In the genomic region with DNA sequence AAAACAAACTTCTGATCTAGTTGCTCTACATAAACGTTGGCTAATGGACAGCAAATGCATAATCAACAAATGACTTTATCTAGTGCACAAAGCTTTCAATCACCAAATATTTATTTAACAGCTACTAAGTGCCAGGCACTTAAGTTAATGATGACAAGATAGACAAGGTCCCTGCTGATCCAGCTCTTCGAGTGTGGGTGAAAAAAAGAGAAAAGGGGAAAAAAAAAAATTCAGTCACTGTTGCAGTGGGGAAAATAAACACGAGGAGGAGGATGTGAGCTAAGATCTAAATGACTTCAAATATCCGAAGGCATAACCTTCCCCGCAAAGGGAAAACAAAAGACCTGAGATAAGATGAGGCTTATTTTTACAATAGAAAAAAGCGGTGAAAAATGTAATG, we compare ENCODE assay signal across 14 cellular contexts. TPM values are rescaled to one million over a fixed set of nuclear protein-coding genes. Genes with fewer than 3 reads are reported as not detected.
DNase-seq lines count a peak whose midpoint lies in the region; ATAC-seq, FAIRE-seq and TF ChIP-seq lines count a peak whose summit lies in the region.
"Had no signal": no experiment of that assay in that cellular context is flagged by ENCODE, and none has a peak within 500 bp of the region (broad histone marks: within the 10 kb centered on the region; RNA-seq: fewer than 3 reads in every experiment).

No MANE protein-coding gene starts in this region.

- no peak for DNase-seq in activated T-cell treated with anti-CD3 and anti-CD28 coated beads, Interleukin-2, amount 50 U/mL, for 24 hours
- no peak for DNase-seq in activated T-cell treated with anti-CD3 and anti-CD28 coated beads, Interleukin-2, amount 50 U/mL, for 1 hour
- DNase-seq in NCI-H146 (lab: John Stamatoyannopoulos, UW): peak; percentile 94
- DNase-seq in GM12878 (ENCODE audit: low read depth, low spot score): no peak
- no peak for DNase-seq in osteoblast (ENCODE audit: insufficient read length, low spot score, missing footprints)
- DNase-seq in hippocampal formation (lab: John Stamatoyannopoulos, UW): no peak
- DNase-seq in COLO829 (ENCODE audit: low spot score): no peak
- DNase-seq in colonic mucosa: no peak
- DNase-seq: left ventricle myocardium superior, natural killer cell had no signal

- no peak for TF ChIP-seq EP300 in GM12878 (IDR thresholded peaks at IDR 0.05; ENCODE audit: borderline replicate concordance in 1 of 2, control insufficient read depth in 1 of 2, low read depth in 2 of 2, low read length in 2 of 2)

- ATAC-seq in GM12878: no peak
- ATAC-seq: HCT116, left ventricle myocardium superior, natural killer cell had no signal

- in situ Hi-C loops in GM12878 (cut with MboI): no loop called here

- no peak for FAIRE-seq in GM12878 (lab: Jason Lieb, UNC)
- FAIRE-seq: colon, GM12891 had no signal

- peaks cover 4 to 40% of the 10 kb centered on the region in 2 experiments for H3K36me3 ChIP-seq in GM12878 (ENCODE audit: control insufficient read depth in 2 of 2, insufficient read depth in 2 of 2, low read length in 1 of 2)
- H3K36me3 ChIP-seq in osteoblast (ENCODE audit: insufficient read depth, low read length): peaks cover 7% of the 10 kb centered on the region
- no peaks in the 10 kb centered on the region for H3K36me3 ChIP-seq in colonic mucosa

- intact Hi-C loops in GM12878 (cut with micrococcal nuclease; ENCODE audit: unreplicated experiment) (no loop called here), colonic mucosa (cut with DNase I) (no loop called here)

- H3K9me3 ChIP-seq in GM12878 (replicated peaks; ENCODE audit: control insufficient read depth, insufficient read depth, low read length): peaks cover 1% of the 10 kb centered on the region; the same call in 1 of the 3 replicates
- no peaks in the 10 kb centered on the region for H3K9me3 ChIP-seq in osteoblast (ENCODE audit: low read depth, low read length)
- H3K9me3 ChIP-seq in colonic mucosa: no peaks in the 10 kb centered on the region

- H3K4me2 ChIP-seq in GM12878 (ENCODE audit: control insufficient read depth, insufficient read depth): no peak overlapping the region
- H3K4me2 ChIP-seq in osteoblast (ENCODE audit: insufficient read depth, low read length): no peak overlapping the region

- no peaks in the 10 kb centered on the region for H3K27me3 Mint-ChIP-seq in activated T-cell treated with anti-CD3 and anti-CD28 coated beads, Interleukin-2, amount 50 U/mL, for 24 hours
- H3K27me3 Mint-ChIP-seq: B cell had no signal

- H3K4me3 ChIP-seq in GM12878 (no peak overlapping the region), osteoblast (ENCODE audit: insufficient read depth, low read length) (no peak overlapping the region), colonic mucosa (no peak overlapping the region)

- CTCF ChIA-PET in GM12878 (lab: Yijun Ruan, JAX): interaction anchor here (0.7 to 4.4 kb wide), 5 partner anchors 11 to 78 kb away, joined by 3 to 19 read pairs (median 5); a partner anchor contains a TSS

- H3K27me3 ChIP-seq in GM12878 (replicated peaks in 1 of 2; ENCODE audit: control insufficient read depth in 2 of 2, insufficient read depth in 2 of 2, low read length in 1 of 2): no peaks in the 10 kb centered on the region
- no peaks in the 10 kb centered on the region for H3K27me3 ChIP-seq in osteoblast (ENCODE audit: insufficient read depth, low read length)
- no peaks in the 10 kb centered on the region for H3K27me3 ChIP-seq in colonic mucosa

- no peak for TF ChIP-seq CTCF in GM12878 (IDR thresholded peaks at IDR 0.05 in 2 of 3, conservative IDR thresholded peaks at IDR 0.05 in 1 of 3; ENCODE audit: control insufficient read depth in 2 of 3, extremely low read depth in 1 of 3, insufficient read depth in 1 of 3, low read depth in 3 of 3, low read length in 3 of 3)
- peak; percentile 24 for TF ChIP-seq CTCF in osteoblast (IDR thresholded peaks at IDR 0.05; ENCODE audit: extremely low read depth, low read depth, low read length)
- no peak for TF ChIP-seq CTCF in colonic mucosa (IDR thresholded peaks at IDR 0.05)

- H3K9ac ChIP-seq in GM12878 (ENCODE audit: control insufficient read depth, insufficient read depth, low read length) (no peak overlapping the region), colonic mucosa (ENCODE audit: low read depth in 2 of 2, low read length in 2 of 2) (no peak overlapping the region)

- peaks cover 66% of the 10 kb centered on the region for H3K4me1 Mint-ChIP-seq in activated T-cell treated with anti-CD3 and anti-CD28 coated beads, Interleukin-2, amount 50 U/mL, for 24 hours (ENCODE audit: low read depth)

- no peaks in the 10 kb centered on the region for H3K9me3 Mint-ChIP-seq in activated T-cell treated with anti-CD3 and anti-CD28 coated beads, Interleukin-2, amount 50 U/mL, for 24 hours
- H3K9me3 Mint-ChIP-seq: natural killer cell had no signal

- RAD21 ChIA-PET in GM12878 (lab: Charles Lee; ENCODE audit: unreplicated experiment): interaction anchor here (1.0 to 2.2 kb wide), 3 partner anchors 11 to 32 kb away, joined by 3 to 8 read pairs (median 6); no protein-coding TSS in a partner anchor

- SMC1A ChIA-PET in GM12878 (lab: Charles Lee; ENCODE audit: uncharacterized antibody, unreplicated experiment): interaction anchor here (0.5 to 3.8 kb wide), 7 partner anchors 11 to 557 kb away, joined by 3 to 16 read pairs (median 4); no protein-coding TSS in a partner anchor

- H3K36me3 Mint-ChIP-seq in activated T-cell treated with anti-CD3 and anti-CD28 coated beads, Interleukin-2, amount 50 U/mL, for 24 hours (ENCODE audit: low read depth): peaks cover 90% of the 10 kb centered on the region
- H3K36me3 Mint-ChIP-seq: natural killer cell had no signal

- no peaks in the 10 kb centered on the region; the same call in 1 of the 2 replicates for H4K20me1 ChIP-seq in GM12878 (ENCODE audit: control insufficient read depth, insufficient read depth)
- no peaks in the 10 kb centered on the region for H4K20me1 ChIP-seq in osteoblast (ENCODE audit: insufficient read depth, low read length)

- H3K4me1 ChIP-seq in GM12878 (ENCODE audit: control insufficient read depth, insufficient read depth, low read length) (no peaks in the 10 kb centered on the region), osteoblast (ENCODE audit: insufficient read depth, low read length) (peaks cover 4% of the 10 kb centered on the region), colonic mucosa (no peaks in the 10 kb centered on the region)

- TF ChIP-seq RAD21 in GM12878 (IDR thresholded peaks at IDR 0.05; ENCODE audit: insufficient read depth, low read depth, low read length): no peak

- H3K27ac Mint-ChIP-seq in activated T-cell treated with anti-CD3 and anti-CD28 coated beads, Interleukin-2, amount 50 U/mL, for 24 hours: peak overlapping the region; percentile 27
- H3K27ac Mint-ChIP-seq: B cell, natural killer cell had no signal

- POLR2A ChIA-PET in GM12878 (lab: Charles Lee): interaction anchor here (0.6 to 1.2 kb wide), 5 partner anchors 11 to 53 kb away, joined by 3 to 5 read pairs (median 3); no protein-coding TSS in a partner anchor

- BruUV-seq in GM12878 (replicated peaks; lab: Mats Ljungman, UMichigan): TSS peak; percentile 1

- H3K79me2 ChIP-seq in GM12878 (ENCODE audit: control insufficient read depth, insufficient read depth, low read length): peaks cover 79% of the 10 kb centered on the region
- H3K79me2 ChIP-seq in osteoblast (ENCODE audit: insufficient read depth, low read length): peaks cover 21% of the 10 kb centered on the region

- 75% methylated on average over 6 of the region's 6 CpGs for WGBS in GM12878 (ENCODE audit: insufficient coverage, insufficient replicate concordance, low lambda C conversion rate, missing lambda C conversion rate)

- no peak overlapping the region for H3K4me3 Mint-ChIP-seq in activated T-cell treated with anti-CD3 and anti-CD28 coated beads, Interleukin-2, amount 50 U/mL, for 24 hours
- H3K4me3 Mint-ChIP-seq: B cell, natural killer cell had no signal

- no peak overlapping the region for H3K27ac ChIP-seq in GM12878 (ENCODE audit: control insufficient read depth, insufficient read depth)
- H3K27ac ChIP-seq in osteoblast (ENCODE audit: low read depth, low read length): no peak overlapping the region
- no peak overlapping the region for H3K27ac ChIP-seq in colonic mucosa

- no peak for TF ChIP-seq POLR2A in GM12878 (IDR thresholded peaks at IDR 0.05; ENCODE audit: low read depth, low read length)

- H2AFZ ChIP-seq in GM12878 (ENCODE audit: control insufficient read depth, low read depth, low read length) (no peak overlapping the region), osteoblast (ENCODE audit: low read length) (no peak overlapping the region)

RNA-seq across cellular contexts. Expression of a gene that starts 9.6 kb away (rescaled TPM):
- 404 and 409 TPM in 2 replicates for total RNA-seq in GM12878 (2013; cell fraction: nucleolus; rRNA removed)
- total RNA-seq in GM12878 (2014; rRNA removed) (130 and 159 TPM in 2 replicates), GM12878 (2014; rRNA removed; fragmentation: Illumina TruSeq; extraction: Trizol) (286 and 301 TPM in 2 replicates), GM12878 (2021) (181 and 186 TPM in 2 replicates), osteoblast (40.1 and 45.2 TPM in 2 replicates), colonic mucosa (10 to 100 TPM; 25.5 to 41.2 TPM)
- polyA plus RNA-seq in GM12878 (2011; ENCODE audit: low read depth): 70.6 TPM
- polyA plus RNA-seq in GM12878 (2011; rRNA removed) (179 and 352 TPM in 2 replicates), GM12878 (2014; fragmentation: Illumina TruSeq; extraction: Trizol) (295 and 442 TPM in 2 replicates), GM12878 (2014; fragmentation: Nextera tagmentation; extraction: Ambion mirVana) (100 to 1,000 TPM in 1 of 2 experiments, 10 to 100 TPM in 1; 75.5 to 115 TPM), GM12878 (2014; rRNA removed) (125 and 166 TPM in 2 replicates), GM12878 (2016; fragmentation: Nextera tagmentation; extraction: Ambion mirVana) (100 to 1,000 TPM; 100 to 299 TPM)
- 32.0 and 35.2 TPM in 2 replicates for polyA plus RNA-seq in GM12878 (2011; cell fraction: cytosol; rRNA removed)
- 101 and 128 TPM in 2 replicates for polyA plus RNA-seq in GM12878 (2011; cell fraction: nucleus; rRNA removed)
- polyA plus RNA-seq in GM12878 (2012): 131 and 157 TPM in 2 replicates
- polyA minus RNA-seq in GM12878 (2011; rRNA and poly(A)+ RNA removed): 45.0 and 60.9 TPM in 2 replicates
- 58.1 and 72.3 TPM in 2 replicates for polyA minus RNA-seq in GM12878 (2011; cell fraction: cytosol; rRNA and poly(A)+ RNA removed)
- 83.1 and 130 TPM in 2 replicates for polyA minus RNA-seq in GM12878 (2011; cell fraction: nucleus; rRNA and poly(A)+ RNA removed)

RNA-seq across cellular contexts. Expression of a gene that starts 51.7 kb away (rescaled TPM):
- 28.4 and 29.3 TPM in 2 replicates for total RNA-seq in GM12878 (2013; cell fraction: nucleolus; rRNA removed)
- total RNA-seq in GM12878 (2014; rRNA removed): 2.0 and 3.5 TPM in 2 replicates
- 6.0 and 7.2 TPM in 2 replicates for total RNA-seq in GM12878 (2014; rRNA removed; fragmentation: Illumina TruSeq; extraction: Trizol)
- total RNA-seq in GM12878 (2021): 2.1 and 4.0 TPM in 2 replicates
- 1.7 TPM for polyA plus RNA-seq in GM12878 (2011; ENCODE audit: low read depth)
- 3.0 and 3.9 TPM in 2 replicates for polyA plus RNA-seq in GM12878 (2011; rRNA removed)
- 0.97 and 1.6 TPM in 2 replicates for polyA plus RNA-seq in GM12878 (2011; cell fraction: cytosol; rRNA removed)
- polyA plus RNA-seq in GM12878 (2011; cell fraction: nucleus; rRNA removed): 5.0 and 5.1 TPM in 2 replicates
- polyA plus RNA-seq in GM12878 (2012): 1.0 and 1.9 TPM in 2 replicates
- 2.4 and 2.6 TPM in 2 replicates for polyA plus RNA-seq in GM12878 (2014; fragmentation: Illumina TruSeq; extraction: Trizol)
- 1 to 10 TPM in 1 of 2 experiments, under 1 TPM in 1; 1.00 to 1.1 TPM for polyA plus RNA-seq in GM12878 (2014; fragmentation: Nextera tagmentation; extraction: Ambion mirVana)
- polyA plus RNA-seq in GM12878 (2014; rRNA removed): 1.4 and 2.6 TPM in 2 replicates
- 1 to 10 TPM; 2.9 to 3.8 TPM for polyA plus RNA-seq in GM12878 (2016; fragmentation: Nextera tagmentation; extraction: Ambion mirVana)
- polyA minus RNA-seq in GM12878 (2011; rRNA and poly(A)+ RNA removed): 7.9 and 10.1 TPM in 2 replicates
- polyA minus RNA-seq in GM12878 (2011; cell fraction: cytosol; rRNA and poly(A)+ RNA removed): 1.6 and 1.9 TPM in 2 replicates
- 16.8 and 26.1 TPM in 2 replicates for polyA minus RNA-seq in GM12878 (2011; cell fraction: nucleus; rRNA and poly(A)+ RNA removed)
- total RNA-seq in osteoblast: 5.8 and 8.0 TPM in 2 replicates
- 1 to 10 TPM; 2.3 TPM for total RNA-seq in colonic mucosa
